In the genomic region with DNA sequence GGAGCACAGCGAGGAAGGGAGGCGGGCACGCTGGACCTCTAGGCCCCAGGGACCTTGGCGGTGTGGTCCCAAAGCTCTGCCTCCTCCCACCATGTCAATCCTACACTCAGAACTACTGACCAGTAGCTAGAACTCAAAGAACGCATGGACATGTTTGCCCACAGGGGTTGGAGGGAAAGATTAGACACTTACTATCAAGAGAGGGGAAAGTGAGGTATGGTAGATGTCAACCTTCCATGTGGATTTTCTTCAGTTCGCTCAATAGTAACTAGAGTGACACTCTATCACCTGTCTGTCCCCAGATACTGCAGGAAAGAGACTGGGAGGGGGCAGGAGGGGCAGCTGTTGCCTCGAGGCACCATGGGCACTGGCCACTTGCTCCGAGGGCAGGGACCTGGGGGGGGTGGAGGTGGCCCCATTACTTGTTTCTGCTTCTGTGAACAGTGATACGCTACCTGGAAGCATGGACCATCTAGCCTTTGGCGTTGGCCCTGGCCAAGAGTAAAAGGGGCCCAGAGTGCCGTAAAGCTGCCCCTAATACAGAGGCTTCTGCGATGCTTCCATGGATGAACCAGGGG, we compare ENCODE assay signal across 8 cellular contexts. TPM values are rescaled to one million over a fixed set of nuclear protein-coding genes. Genes with fewer than 3 reads are reported as not detected.
DNase-seq lines count a peak whose midpoint lies in the region; ATAC-seq lines count a peak whose summit lies in the region.

No MANE protein-coding gene starts in this region.

- H3K4me3 ChIP-seq in HUES48 (ENCODE audit: low read depth, low read length) = peak overlapping the region; percentile 93
- H3K4me3 ChIP-seq in iPS-15b (ENCODE audit: low read depth, low read length) = peak overlapping the region; percentile 88

- no peaks in the 10 kb centered on the region for H3K9me3 Mint-ChIP-seq in activated T-helper 1 cell treated with anti-CD3 and anti-CD28 coated beads, Interleukin-12 subunit alpha, Interleukin-12 subunit beta, Interleukin-2, Interleukin-4 antibody, amounts not matched to agents 30 ng/mL and 10 ng/mL and 1 ng/mL, durations not matched to agents 14 hours and 24 hours and 36 hours
- H3K9me3 Mint-ChIP-seq in stimulated activated naive CD8-positive, alpha-beta T cell treated with anti-CD3 and anti-CD28 coated beads, Interleukin-15, amount 100 ng/mL, for 72 hours = no peaks in the 10 kb centered on the region

- no peak for ATAC-seq in stimulated activated naive CD8-positive, alpha-beta T cell treated with anti-CD3 and anti-CD28 coated beads, Interleukin-15, amount 100 ng/mL, for 72 hours
- no peak for ATAC-seq in HG02981 (IDR thresholded peaks at IDR 0.05; ENCODE audit: unreplicated experiment)

- H3K4me1 ChIP-seq in HUES48 (ENCODE audit: control insufficient read depth, insufficient read depth, low read length) (peaks cover 51% of the 10 kb centered on the region), iPS-15b (ENCODE audit: control insufficient read depth, insufficient read depth, low read length) (peaks cover 34% of the 10 kb centered on the region)

- H3K36me3 ChIP-seq in HUES48 (ENCODE audit: control insufficient read depth, insufficient read depth, low read length) (0 out of 2 replicates have a peak, but pooled peaks cover 3% of the 10 kb centered on the region), iPS-15b (ENCODE audit: control insufficient read depth, insufficient read depth, low read length) (no peaks in the 10 kb centered on the region)

- H3K27me3 ChIP-seq in HUES48 (ENCODE audit: control insufficient read depth, insufficient read depth, low read length) = no peaks in the 10 kb centered on the region
- no peaks in the 10 kb centered on the region for H3K27me3 ChIP-seq in iPS-15b (ENCODE audit: control insufficient read depth, insufficient read depth, low read length)

- H3K9me3 ChIP-seq in HUES48 (ENCODE audit: control insufficient read depth, insufficient read depth, low read length) (no peaks in the 10 kb centered on the region), iPS-15b (ENCODE audit: control insufficient read depth, insufficient read depth, low read length) (no peaks in the 10 kb centered on the region)

- H3K4me1 Mint-ChIP-seq in activated T-helper 1 cell treated with anti-CD3 and anti-CD28 coated beads, Interleukin-12 subunit alpha, Interleukin-12 subunit beta, Interleukin-2, Interleukin-4 antibody, amounts not matched to agents 30 ng/mL and 10 ng/mL and 1 ng/mL, durations not matched to agents 14 hours and 24 hours and 36 hours (ENCODE audit: low read depth) = peaks cover 67% of the 10 kb centered on the region
- peaks cover 84% of the 10 kb centered on the region for H3K4me1 Mint-ChIP-seq in stimulated activated naive CD8-positive, alpha-beta T cell treated with anti-CD3 and anti-CD28 coated beads, Interleukin-15, amount 100 ng/mL, for 72 hours

- H3K9ac ChIP-seq in HUES48 (ENCODE audit: low read depth, low read length) (peak overlapping the region; percentile 89), iPS-15b (ENCODE audit: low read depth, low read length) (peak overlapping the region; percentile 88)

- peak overlapping the region; percentile 91 for H3K4me3 Mint-ChIP-seq in activated T-helper 1 cell treated with anti-CD3 and anti-CD28 coated beads, Interleukin-12 subunit alpha, Interleukin-12 subunit beta, Interleukin-2, Interleukin-4 antibody, amounts not matched to agents 30 ng/mL and 10 ng/mL and 1 ng/mL, durations not matched to agents 14 hours and 24 hours and 36 hours
- H3K4me3 Mint-ChIP-seq in stimulated activated naive CD8-positive, alpha-beta T cell treated with anti-CD3 and anti-CD28 coated beads, Interleukin-15, amount 100 ng/mL, for 72 hours = peak overlapping the region; percentile 89 to 94

- H3K36me3 Mint-ChIP-seq in activated T-helper 1 cell treated with anti-CD3 and anti-CD28 coated beads, Interleukin-12 subunit alpha, Interleukin-12 subunit beta, Interleukin-2, Interleukin-4 antibody, amounts not matched to agents 30 ng/mL and 10 ng/mL and 1 ng/mL, durations not matched to agents 14 hours and 24 hours and 36 hours (ENCODE audit: low read depth) = peaks cover 8% of the 10 kb centered on the region

- intact Hi-C loops in activated T-helper 1 cell treated with anti-CD3 and anti-CD28 coated beads, Interleukin-12 subunit alpha, Interleukin-12 subunit beta, Interleukin-2, Interleukin-4 antibody, amounts not matched to agents 30 ng/mL and 10 ng/mL and 1 ng/mL, durations not matched to agents 14 hours and 24 hours and 36 hours (cut with micrococcal nuclease) = loop anchor here (5.0 to 10.0 kb wide), 4 partner anchors 35 to 862 kb away; partner anchors contain the start of genes MRGBP, RPS21 and TAF4
- intact Hi-C loops in head of caudate nucleus (cut with DNase I) = no loop called here

- peak overlapping the region; percentile 91 for H3K27ac Mint-ChIP-seq in activated T-helper 1 cell treated with anti-CD3 and anti-CD28 coated beads, Interleukin-12 subunit alpha, Interleukin-12 subunit beta, Interleukin-2, Interleukin-4 antibody, amounts not matched to agents 30 ng/mL and 10 ng/mL and 1 ng/mL, durations not matched to agents 14 hours and 24 hours and 36 hours
- H3K27ac Mint-ChIP-seq in stimulated activated naive CD8-positive, alpha-beta T cell treated with anti-CD3 and anti-CD28 coated beads, Interleukin-15, amount 100 ng/mL, for 72 hours = peak overlapping the region in 1 of 2 donors; percentile 97

- no peaks in the 10 kb centered on the region for H3K27me3 Mint-ChIP-seq in activated T-helper 1 cell treated with anti-CD3 and anti-CD28 coated beads, Interleukin-12 subunit alpha, Interleukin-12 subunit beta, Interleukin-2, Interleukin-4 antibody, amounts not matched to agents 30 ng/mL and 10 ng/mL and 1 ng/mL, durations not matched to agents 14 hours and 24 hours and 36 hours (ENCODE audit: insufficient read depth)
- no peaks in the 10 kb centered on the region for H3K27me3 Mint-ChIP-seq in stimulated activated naive CD8-positive, alpha-beta T cell treated with anti-CD3 and anti-CD28 coated beads, Interleukin-15, amount 100 ng/mL, for 72 hours

- peak overlapping the region; percentile 97 for H3K27ac ChIP-seq in HUES48 (ENCODE audit: low read depth, low read length)

- DNase-seq in activated T-helper 1 cell treated with anti-CD3 and anti-CD28 coated beads, Interleukin-12 subunit alpha, Interleukin-12 subunit beta, Interleukin-2, Interleukin-4 antibody, amounts not matched to agents 30 ng/mL and 10 ng/mL and 1 ng/mL, durations not matched to agents 14 hours and 24 hours and 36 hours (ENCODE audit: low spot score) = no peak
- DNase-seq in stimulated activated naive CD8-positive, alpha-beta T cell treated with anti-CD3 and anti-CD28 coated beads, Interleukin-15, amount 100 ng/mL, for 72 hours = no peak
- no peak for DNase-seq in head of caudate nucleus
- no peak for DNase-seq in DMS 273 (lab: John Stamatoyannopoulos, UW; ENCODE audit: unreplicated experiment)
- DNase-seq in SHP77 treated with DMSO at 0.1 percent for 48 hours (lab: John Stamatoyannopoulos, UW) = no peak

RNA-seq across cellular contexts. Expression of gene DIDO1, which starts 0.9 kb away (rescaled TPM):
- total RNA-seq in activated T-helper 1 cell treated with anti-CD3 and anti-CD28 coated beads, Interleukin-12 subunit alpha, Interleukin-12 subunit beta, Interleukin-2, Interleukin-4 antibody, amounts not matched to agents 30 ng/mL and 10 ng/mL and 1 ng/mL, durations not matched to agents 14 hours and 24 hours and 36 hours = 60.5 and 60.8 TPM in 2 replicates

RNA-seq across cellular contexts. Expression of gene GID8, which starts 10.7 kb away (rescaled TPM):
- total RNA-seq in activated T-helper 1 cell treated with anti-CD3 and anti-CD28 coated beads, Interleukin-12 subunit alpha, Interleukin-12 subunit beta, Interleukin-2, Interleukin-4 antibody, amounts not matched to agents 30 ng/mL and 10 ng/mL and 1 ng/mL, durations not matched to agents 14 hours and 24 hours and 36 hours = 52.5 and 55.3 TPM in 2 replicates

RNA-seq across cellular contexts. Expression of gene SLC17A9, which starts 25.3 kb away (rescaled TPM):
- 7.6 and 8.6 TPM in 2 replicates for total RNA-seq in activated T-helper 1 cell treated with anti-CD3 and anti-CD28 coated beads, Interleukin-12 subunit alpha, Interleukin-12 subunit beta, Interleukin-2, Interleukin-4 antibody, amounts not matched to agents 30 ng/mL and 10 ng/mL and 1 ng/mL, durations not matched to agents 14 hours and 24 hours and 36 hours
